Comparison of ENCODE assay signal across 14 cellular contexts in genomic region chr5:84688566-84688965, GRCh38.
A peak's percentile ranks its signal among the peaks of the same experiment; 100 is the strongest.
DNase-seq lines count a peak whose midpoint lies in the region; TF ChIP-seq lines count a peak whose summit lies in the region.
"Had no signal": no experiment of that assay in that cellular context is flagged by ENCODE, and none has a peak within 500 bp of the region (broad histone marks: within the 10 kb centered on the region; RNA-seq: fewer than 3 reads in every experiment).

No MANE protein-coding gene starts in this region.

- no peak overlapping the region for H3K27ac Mint-ChIP-seq in activated CD4-positive, alpha-beta memory T cell treated with anti-CD3 and anti-CD28 coated beads for 36 hours
- H3K27ac Mint-ChIP-seq in chondrocyte (ENCODE audit: unreplicated experiment): no peak overlapping the region
- H3K27ac Mint-ChIP-seq: activated CD8-positive, alpha-beta memory T cell treated with anti-CD3 and anti-CD28 coated beads, Interleukin-2, amount 10 ng/mL, durations not matched to agents 7 days and 5 days; activated naive CD4-positive, alpha-beta T cell treated with anti-CD3 and anti-CD28 coated beads, Interleukin-2, amount 50 U/mL, for 72 hours; T-helper 2 cell treated with Interferon-gamma antibody and Interleukin-4, amounts not matched to agents 5 μg/mL and 100 μg/mL, for 36 hours had no signal

- H3K9me3 Mint-ChIP-seq in activated CD4-positive, alpha-beta memory T cell treated with anti-CD3 and anti-CD28 coated beads for 36 hours: peaks cover 2% of the 10 kb centered on the region
- H3K9me3 Mint-ChIP-seq in chondrocyte (ENCODE audit: low read depth): peaks cover 10% of the 10 kb centered on the region
- H3K9me3 Mint-ChIP-seq: T-helper 2 cell treated with Interferon-gamma antibody and Interleukin-4, amounts not matched to agents 5 μg/mL and 100 μg/mL, for 36 hours had no signal

- H3K4me3 Mint-ChIP-seq in activated CD4-positive, alpha-beta memory T cell treated with anti-CD3 and anti-CD28 coated beads for 36 hours: no peak overlapping the region
- H3K4me3 Mint-ChIP-seq in chondrocyte (ENCODE audit: unreplicated experiment): no peak overlapping the region
- H3K4me3 Mint-ChIP-seq: activated CD8-positive, alpha-beta memory T cell treated with anti-CD3 and anti-CD28 coated beads, Interleukin-2, amount 10 ng/mL, durations not matched to agents 7 days and 5 days; T-helper 2 cell treated with Interferon-gamma antibody and Interleukin-4, amounts not matched to agents 5 μg/mL and 100 μg/mL, for 36 hours had no signal

- DNase-seq in DMS 273 (lab: John Stamatoyannopoulos, UW; ENCODE audit: unreplicated experiment) (peak; percentile 63), LoVo (ENCODE audit: low spot score) (peak; percentile 44), amniotic stem cell (lab: John Stamatoyannopoulos, UW) (peak; percentile 36), iris pigment epithelial cell (ENCODE audit: low read depth) (peak; percentile 89), chondrocyte (ENCODE audit: low spot score) (no peak), dermis blood vessel endothelial cell (no peak), CD1c-positive myeloid dendritic cell (ENCODE audit: extremely low spot score) (no peak)
- DNase-seq in activated CD4-positive, alpha-beta memory T cell treated with anti-CD3 and anti-CD28 coated beads for 36 hours: no peak
- DNase-seq: activated CD8-positive, alpha-beta memory T cell treated with anti-CD3 and anti-CD28 coated beads, Interleukin-2, amount 10 ng/mL, durations not matched to agents 7 days and 5 days; dorsolateral prefrontal cortex; heart left ventricle; PC-9 had no signal

- intact Hi-C loops in activated CD4-positive, alpha-beta memory T cell treated with anti-CD3 and anti-CD28 coated beads for 36 hours (cut with micrococcal nuclease): no loop called here

- H3K36me3 Mint-ChIP-seq in activated CD4-positive, alpha-beta memory T cell treated with anti-CD3 and anti-CD28 coated beads for 36 hours: no peaks in the 10 kb centered on the region
- no peaks in the 10 kb centered on the region for H3K36me3 Mint-ChIP-seq in chondrocyte (ENCODE audit: low read depth)
- H3K36me3 Mint-ChIP-seq: activated CD8-positive, alpha-beta memory T cell treated with anti-CD3 and anti-CD28 coated beads, Interleukin-2, amount 10 ng/mL, durations not matched to agents 7 days and 5 days; activated naive CD4-positive, alpha-beta T cell treated with anti-CD3 and anti-CD28 coated beads, Interleukin-2, amount 50 U/mL, for 72 hours had no signal

- CTCF ChIA-PET in activated CD4-positive, alpha-beta memory T cell treated with anti-CD3 and anti-CD28 coated beads for 36 hours (lab: Charles Lee): no interaction called here

- no peaks in the 10 kb centered on the region for H3K27me3 Mint-ChIP-seq in activated CD4-positive, alpha-beta memory T cell treated with anti-CD3 and anti-CD28 coated beads for 36 hours
- H3K27me3 Mint-ChIP-seq in chondrocyte (ENCODE audit: low read depth): peaks cover 2% of the 10 kb centered on the region
- H3K27me3 Mint-ChIP-seq: activated CD8-positive, alpha-beta memory T cell treated with anti-CD3 and anti-CD28 coated beads, Interleukin-2, amount 10 ng/mL, durations not matched to agents 7 days and 5 days had no signal

- TF ChIP-seq CTCF in chondrocyte (IDR thresholded peaks at IDR 0.05): no peak

- POLR2A ChIA-PET in activated CD4-positive, alpha-beta memory T cell treated with anti-CD3 and anti-CD28 coated beads for 36 hours (lab: Charles Lee): no interaction called here

- no peaks in the 10 kb centered on the region for H3K4me1 Mint-ChIP-seq in activated CD4-positive, alpha-beta memory T cell treated with anti-CD3 and anti-CD28 coated beads for 36 hours (ENCODE audit: low read depth)
- H3K4me1 Mint-ChIP-seq in chondrocyte (ENCODE audit: low read depth): peaks cover 23% of the 10 kb centered on the region
- H3K4me1 Mint-ChIP-seq: activated CD8-positive, alpha-beta memory T cell treated with anti-CD3 and anti-CD28 coated beads, Interleukin-2, amount 10 ng/mL, durations not matched to agents 7 days and 5 days had no signal

Comparison
In these comparisons a context has a peak if more than half of its experiments do, and no peak if none do; other contexts are left out.
1. DNase-seq: peak in DMS 273 (single experiment), LoVo (single experiment), amniotic stem cell (single experiment) and iris pigment epithelial cell (single experiment); none in activated CD4-positive, alpha-beta memory T cell treated with anti-CD3 and anti-CD28 coated beads for 36 hours (single experiment), chondrocyte (single experiment), dermis blood vessel endothelial cell (single experiment) and CD1c-positive myeloid dendritic cell (single experiment).